26 cellular contexts compared by ENCODE assay signal in the genomic region with DNA sequence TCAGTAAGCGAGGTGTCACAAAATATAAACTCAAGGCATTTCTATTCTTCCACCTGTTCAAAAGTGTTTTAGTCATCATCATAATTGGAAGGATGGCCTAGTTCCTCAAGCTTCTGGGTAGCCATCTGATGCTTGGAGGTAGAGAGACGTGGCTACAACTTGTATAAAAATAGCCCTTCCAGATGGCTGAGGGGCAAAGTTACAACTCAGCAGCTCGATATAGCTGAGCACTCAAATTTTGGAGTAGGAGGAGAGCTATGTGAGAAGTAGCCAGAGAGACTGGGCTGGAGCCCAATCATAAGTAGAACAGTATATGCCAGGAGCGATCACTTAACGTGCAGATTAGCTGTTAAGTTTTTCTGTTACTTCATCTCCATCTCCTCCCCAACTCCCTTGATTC. TPM values are rescaled to one million over a fixed set of nuclear protein-coding genes. Genes with fewer than 3 reads are reported as not detected.
A peak's percentile ranks its signal among the peaks of the same experiment; 100 is the strongest.
DNase-seq lines count a peak whose midpoint lies in the region; ATAC-seq, FAIRE-seq and TF ChIP-seq lines count a peak whose summit lies in the region.
"Had no signal": no experiment of that assay in that cellular context is flagged by ENCODE, and none has a peak within 500 bp of the region (broad histone marks: within the 10 kb centered on the region; RNA-seq: fewer than 3 reads in every experiment).

No MANE protein-coding gene starts in this region.

- H3K4me2 ChIP-seq in KMS-11 (peak overlapping the region; percentile 56), K562 (ENCODE audit: insufficient read depth, low read length) (no peak overlapping the region; the same call in 1 of the 2 replicates)
- H3K4me2 ChIP-seq: smooth muscle cell had no signal

- no peaks in the 10 kb centered on the region for H3K79me2 ChIP-seq in KMS-11 (ENCODE audit: insufficient read depth, low read depth)
- no peaks in the 10 kb centered on the region for H3K79me2 ChIP-seq in K562 (ENCODE audit: control insufficient read depth, insufficient read depth, low read length)

- POLR2A ChIA-PET in K562 (lab: Yijun Ruan, JAX): interaction anchor here (0.7 to 1.1 kb wide), 2 partner anchors 13 to 95 kb away, joined by 3 to 5 read pairs; no protein-coding TSS in a partner anchor

- H3K4me1 ChIP-seq in KMS-11 (ENCODE audit: low read depth, poor library complexity, severe bottlenecking): peaks cover 50% of the 10 kb centered on the region
- peaks cover 14 to 34% of the 10 kb centered on the region in 2 experiments for H3K4me1 ChIP-seq in K562 (replicated peaks in 1 of 2; ENCODE audit: control insufficient read depth in 2 of 2, insufficient read depth in 2 of 2, low read length in 2 of 2)
- H3K4me1 ChIP-seq in right cardiac atrium (ENCODE audit: control insufficient read depth, insufficient read depth, low read length): peaks cover 4% of the 10 kb centered on the region
- H3K4me1 ChIP-seq in ovary (ENCODE audit: insufficient read depth): no peaks in the 10 kb centered on the region
- H3K4me1 ChIP-seq: testis had no signal

- intact Hi-C loops in K562 (cut with micrococcal nuclease): loop anchor here (5.0 kb wide), 1 partner anchor 151 kb away; no protein-coding TSS in a partner anchor
- intact Hi-C loops in right cardiac atrium (cut with DNase I): no loop called here
- intact Hi-C loops in sciatic nerve (cut with DNase I): no loop called here
- intact Hi-C loops in ovary (cut with DNase I): no loop called here

- H3K4me3 ChIP-seq in KMS-11 (IDR thresholded peaks at IDR 0.05; ENCODE audit: insufficient read depth, low read depth, low read length): peak overlapping the region; percentile 49
- no peak overlapping the region for H3K4me3 ChIP-seq in K562
- H3K4me3 ChIP-seq in right cardiac atrium (ENCODE audit: low read length): no peak overlapping the region
- no peak overlapping the region for H3K4me3 ChIP-seq in ovary
- H3K4me3 ChIP-seq: BLaER1 treated with 17β-estradiol and CSF1 and Interleukin-3, amounts not matched to agents 10 nM and 100 nM; prostate gland; smooth muscle cell; testis had no signal

- in situ Hi-C loops in K562 (cut with MboI): no loop called here

- H3K9me3 ChIP-seq in K562 (replicated peaks; ENCODE audit: control insufficient read depth, insufficient read depth, low read depth, low read length): no peaks in the 10 kb centered on the region
- no peaks in the 10 kb centered on the region for H3K9me3 ChIP-seq in right cardiac atrium (ENCODE audit: control insufficient read depth, low read length)
- no peaks in the 10 kb centered on the region for H3K9me3 ChIP-seq in ovary
- H3K9me3 ChIP-seq: BLaER1 treated with 17β-estradiol and CSF1 and Interleukin-3, amounts not matched to agents 10 nM and 100 nM; prostate gland; testis had no signal

- ATAC-seq in K562: peak; percentile 6; the same call in 1 of the 3 replicates
- peak; percentile 77 to 90 for ATAC-seq in right cardiac atrium
- peak; percentile 42 for ATAC-seq in sciatic nerve
- ATAC-seq in GM19463 (IDR thresholded peaks at IDR 0.05; ENCODE audit: unreplicated experiment): no peak
- ATAC-seq: stimulated activated effector memory CD8-positive, alpha-beta T cell treated with anti-CD3 and anti-CD28 coated beads, Interleukin-12 subunit alpha, Interleukin-12 subunit beta, amount 100 ng/mL, for 72 hours had no signal

- no peaks in the 10 kb centered on the region for H3K27me3 ChIP-seq in KMS-11 (ENCODE audit: insufficient read depth, low read depth)
- H3K27me3 ChIP-seq in K562 (ENCODE audit: control insufficient read depth in 2 of 2, insufficient read depth in 2 of 2, low read length in 2 of 2): no peaks in the 10 kb centered on the region
- H3K27me3 ChIP-seq in right cardiac atrium (ENCODE audit: control insufficient read depth, insufficient read depth): no peaks in the 10 kb centered on the region
- no peaks in the 10 kb centered on the region for H3K27me3 ChIP-seq in ovary
- H3K27me3 ChIP-seq: BLaER1 treated with 17β-estradiol and CSF1 and Interleukin-3, amounts not matched to agents 10 nM and 100 nM; testis had no signal

- TF ChIP-seq CTCF in KMS-11 (conservative IDR thresholded peaks at IDR 0.05; ENCODE audit: low read depth, low read length): no peak
- no peak for TF ChIP-seq CTCF in K562 (IDR thresholded peaks at IDR 0.05 in 2 of 3, conservative IDR thresholded peaks at IDR 0.05 in 1 of 3; ENCODE audit: insufficient read depth in 2 of 3, low read depth in 1 of 3, low read length in 3 of 3)
- no peak for TF ChIP-seq CTCF in ovary (IDR thresholded peaks at IDR 0.05)

- CTCF ChIA-PET in K562 (lab: Yijun Ruan, JAX; ENCODE audit: low intra/inter-chr PET ratio): interaction anchor here (2.6 kb wide), 1 partner anchor 169 kb away, joined by 23 read pairs; no protein-coding TSS in a partner anchor

- H3K27ac ChIP-seq in KMS-11: peak overlapping the region; percentile 73
- no peak overlapping the region for H3K27ac ChIP-seq in K562 (ENCODE audit: extremely low read depth, low read depth, low read length)
- no peak overlapping the region for H3K27ac ChIP-seq in right cardiac atrium (ENCODE audit: low read length)
- no peak overlapping the region for H3K27ac ChIP-seq in ovary
- H3K27ac ChIP-seq: prostate gland, testis, WERI-Rb-1 had no signal

- no peaks in the 10 kb centered on the region for H3K36me3 ChIP-seq in KMS-11 (ENCODE audit: insufficient read depth)
- no peaks in the 10 kb centered on the region for H3K36me3 ChIP-seq in K562 (ENCODE audit: control insufficient read depth, insufficient read depth, low read length)
- no peaks in the 10 kb centered on the region for H3K36me3 ChIP-seq in ovary
- H3K36me3 ChIP-seq: BLaER1 treated with 17β-estradiol and CSF1 and Interleukin-3, amounts not matched to agents 10 nM and 100 nM; prostate gland; WERI-Rb-1 had no signal

- H3K9me1 ChIP-seq in K562 (ENCODE audit: control insufficient read depth, insufficient read depth, low read length): no peaks in the 10 kb centered on the region

- DNase-seq in K562 (ENCODE audit: extremely low read depth in 1 of 4, low spot score in 3 of 4) (no peak), right cardiac atrium (no peak), sciatic nerve (ENCODE audit: low spot score) (no peak), ovary (no peak), NCI-H2081 (lab: John Stamatoyannopoulos, UW) (no peak)
- DNase-seq: activated CD4-positive, alpha-beta T cell treated with anti-CD3 and anti-CD28 coated beads, Interleukin-2, amount 10 ng/mL, durations not matched to agents 24 days and 14 days; activated naive CD4-positive, alpha-beta T cell treated with anti-CD3 and anti-CD28 coated beads for 36 hours; activated T-cell treated with anti-CD3 and anti-CD28 coated beads, Interleukin-2, amount 50 U/mL, for 48 hours; COR-L47; DND-41; H7; midbrain; NCI-H187; NCI-H526 treated with DMSO at 0.1 percent for 48 hours; nephron progenitor cell; stimulated activated CD4-positive, alpha-beta T cell treated with anti-CD3 and anti-CD28 coated beads, Interleukin-2, amount 100 ng/mL, for 48 hours; T-helper 2 cell; testis; WERI-Rb-1 had no signal

- TF ChIP-seq EP300 in K562 (IDR thresholded peaks at IDR 0.05; ENCODE audit: low read length) (no peak), ovary (IDR thresholded peaks at IDR 0.05) (no peak)

- BruUV-seq in K562 (replicated peaks; lab: Mats Ljungman, UMichigan): no TSS peak

- WGBS in K562 (ENCODE audit: insufficient coverage, low coverage, missing lambda C conversion rate): 8% methylated on average over 5 of the region's 5 CpGs
- 39% methylated on average over 5 of the region's 5 CpGs for WGBS in right cardiac atrium
- WGBS in ovary, 3 donors: 37 to 41% (median 41%) methylated on average over 5 of the region's 5 CpGs

- TF ChIP-seq POLR2A in K562 (conservative IDR thresholded peaks at IDR 0.05): no peak
- no peak for TF ChIP-seq POLR2A in ovary (IDR thresholded peaks at IDR 0.05)

- H4K20me1 ChIP-seq in KMS-11 (ENCODE audit: insufficient read depth) (no peaks in the 10 kb centered on the region), K562 (replicated peaks; ENCODE audit: control insufficient read depth, insufficient read depth, low read length) (no peaks in the 10 kb centered on the region)
- H4K20me1 ChIP-seq: BLaER1 treated with 17β-estradiol and CSF1 and Interleukin-3, amounts not matched to agents 10 nM and 100 nM had no signal

- FAIRE-seq in K562 (lab: Jason Lieb, UNC): peak; percentile 59
- FAIRE-seq: urothelium cell line had no signal

- peak overlapping the region; percentile 48 for H2AFZ ChIP-seq in KMS-11 (ENCODE audit: low read depth)
- H2AFZ ChIP-seq in K562 (ENCODE audit: low read depth, low read length): peak overlapping the region; percentile 54

- peak overlapping the region; percentile 7; the same call in 1 of the 2 replicates for H3K9ac ChIP-seq in KMS-11
- 0 out of 4 replicates have a peak overlapping the region, but pooled peaks of 1 of the 2 experiments have one; percentile 3 for H3K9ac ChIP-seq in K562 (ENCODE audit: insufficient read depth in 1 of 2, low read depth in 2 of 2, low read length in 2 of 2)

- no peak for TF ChIP-seq RAD21 in K562 (CRISPR knock-in tag; conservative IDR thresholded peaks at IDR 0.05 in 1 of 2, IDR thresholded peaks at IDR 0.05 in 1 of 2)

RNA-seq across cellular contexts. Expression of a gene that starts 28.9 kb away (rescaled TPM):
- 0.42 and 1.1 TPM in 2 replicates for total RNA-seq in K562 (2011; cell fraction: chromatin; rRNA removed; ENCODE audit: low replicate concordance)
- 0.83 and 1.2 TPM in 2 replicates for total RNA-seq in K562 (2011; cell fraction: nucleolus; rRNA removed)
- total RNA-seq in K562 (2011; cell fraction: nucleoplasm; rRNA removed): 0.51 and 1.5 TPM in 2 replicates
- total RNA-seq in K562 (2014; rRNA removed) (0.59 and 1.6 TPM in 2 replicates), K562 (2014; rRNA removed; fragmentation: Illumina TruSeq; extraction: Trizol) (1.1 TPM in 2 replicates), K562 (2015; rRNA removed; fragmentation: Illumina TruSeq; extraction: Trizol) (1.3 and 1.8 TPM in 2 replicates), K562 (2021) (1.3 and 1.6 TPM in 2 replicates), right cardiac atrium (10 to 100 TPM; 16.9 to 24.1 (median 20.0) TPM), sciatic nerve (41.7 TPM), ovary (10 to 100 TPM; 29.8 to 55.7 (median 48.9) TPM)
- polyA plus RNA-seq in K562 (2011; rRNA removed) (0.30 and 1.9 TPM in 2 replicates), K562 (2014; fragmentation: Illumina TruSeq; extraction: Trizol) (1.0 and 2.1 TPM in 2 replicates), K562 (2014; fragmentation: Nextera tagmentation; extraction: Ambion mirVana) (1 to 10 TPM; 1.3 to 1.6 TPM), K562 (2014; rRNA removed) (1.3 and 1.5 TPM in 2 replicates), right cardiac atrium (16.8 TPM), ovary (10 to 100 TPM; 50.2 to 95.5 TPM)
- 0.22 and 1.1 TPM in 2 replicates for polyA plus RNA-seq in K562 (2011; cell fraction: cytosol; rRNA removed)
- polyA plus RNA-seq in K562 (2011; cell fraction: nucleus; rRNA removed): 0.10 and 1.9 TPM in 2 replicates
- polyA plus RNA-seq in K562 (2012): 3.5 and 4.2 TPM in 2 replicates
- 0.30 and 0.67 TPM in 2 replicates for polyA minus RNA-seq in K562 (2011; rRNA and poly(A)+ RNA removed)
- 1.8 TPM in 1 of 2 replicates, not detected in the other for polyA minus RNA-seq in K562 (2011; cell fraction: cytosol; rRNA and poly(A)+ RNA removed)
- 0.56 and 1.2 TPM in 2 replicates for polyA minus RNA-seq in K562 (2011; cell fraction: nucleus; rRNA and poly(A)+ RNA removed)
- total RNA-seq: activated CD4-positive, alpha-beta T cell treated with anti-CD3 and anti-CD28 coated beads, Interleukin-2, amount 10 ng/mL, durations not matched to agents 24 days and 14 days; activated naive CD4-positive, alpha-beta T cell treated with anti-CD3 and anti-CD28 coated beads for 36 hours had no signal

RNA-seq across cellular contexts. Expression of a gene that starts 38.5 kb away (rescaled TPM):
- total RNA-seq in K562 (2011; cell fraction: chromatin; rRNA removed; ENCODE audit: low replicate concordance): 5.5 and 20.3 TPM in 2 replicates
- 4.0 and 5.4 TPM in 2 replicates for total RNA-seq in K562 (2011; cell fraction: nucleolus; rRNA removed)
- total RNA-seq in K562 (2011; cell fraction: nucleoplasm; rRNA removed): 16.5 and 35.3 TPM in 2 replicates
- total RNA-seq in K562 (2014; rRNA removed) (10.5 and 12.5 TPM in 2 replicates), K562 (2014; rRNA removed; fragmentation: Illumina TruSeq; extraction: Trizol) (38.1 and 44.4 TPM in 2 replicates), K562 (2015; rRNA removed; fragmentation: Illumina TruSeq; extraction: Trizol) (29.3 and 30.0 TPM in 2 replicates), K562 (2021) (69.5 and 70.0 TPM in 2 replicates), right cardiac atrium (10 to 100 TPM; 37.9 to 46.2 (median 42.9) TPM), sciatic nerve (64.0 TPM), ovary (10 to 100 TPM; 22.5 to 61.5 (median 54.0) TPM)
- polyA plus RNA-seq in K562 (2011; rRNA removed) (6.9 and 22.2 TPM in 2 replicates), K562 (2014; fragmentation: Illumina TruSeq; extraction: Trizol) (44.2 and 48.8 TPM in 2 replicates), K562 (2014; fragmentation: Nextera tagmentation; extraction: Ambion mirVana) (10 to 100 TPM in 1 of 2 experiments, 1 to 10 TPM in 1; 3.7 to 12.3 TPM), K562 (2014; rRNA removed) (23.2 and 24.8 TPM in 2 replicates), right cardiac atrium (21.4 TPM), ovary (10 to 100 TPM; 22.4 to 75.7 TPM)
- polyA plus RNA-seq in K562 (2011; cell fraction: cytosol; rRNA removed): 4.3 and 6.2 TPM in 2 replicates
- polyA plus RNA-seq in K562 (2011; cell fraction: nucleus; rRNA removed): 4.3 and 5.0 TPM in 2 replicates
- 39.5 and 45.7 TPM in 2 replicates for polyA plus RNA-seq in K562 (2012)
- polyA minus RNA-seq in K562 (2011; rRNA and poly(A)+ RNA removed): 18.4 and 33.2 TPM in 2 replicates
- 16.5 and 25.1 TPM in 2 replicates for polyA minus RNA-seq in K562 (2011; cell fraction: cytosol; rRNA and poly(A)+ RNA removed)
- 5.4 and 6.0 TPM in 2 replicates for polyA minus RNA-seq in K562 (2011; cell fraction: nucleus; rRNA and poly(A)+ RNA removed)

Comparison
In these comparisons a context has a peak if more than half of its experiments do, and no peak if none do; other contexts are left out.
1. RNA of a gene that starts 28.9 kb away (total RNA-seq): 29.8 to 55.7 TPM in ovary, 41.7 TPM in sciatic nerve (single experiment) and 16.9 to 24.1 TPM in right cardiac atrium; 0.42 to 1.8 TPM in K562; every median in the first group is over 4 times any median in the second.